In the genomic region with DNA sequence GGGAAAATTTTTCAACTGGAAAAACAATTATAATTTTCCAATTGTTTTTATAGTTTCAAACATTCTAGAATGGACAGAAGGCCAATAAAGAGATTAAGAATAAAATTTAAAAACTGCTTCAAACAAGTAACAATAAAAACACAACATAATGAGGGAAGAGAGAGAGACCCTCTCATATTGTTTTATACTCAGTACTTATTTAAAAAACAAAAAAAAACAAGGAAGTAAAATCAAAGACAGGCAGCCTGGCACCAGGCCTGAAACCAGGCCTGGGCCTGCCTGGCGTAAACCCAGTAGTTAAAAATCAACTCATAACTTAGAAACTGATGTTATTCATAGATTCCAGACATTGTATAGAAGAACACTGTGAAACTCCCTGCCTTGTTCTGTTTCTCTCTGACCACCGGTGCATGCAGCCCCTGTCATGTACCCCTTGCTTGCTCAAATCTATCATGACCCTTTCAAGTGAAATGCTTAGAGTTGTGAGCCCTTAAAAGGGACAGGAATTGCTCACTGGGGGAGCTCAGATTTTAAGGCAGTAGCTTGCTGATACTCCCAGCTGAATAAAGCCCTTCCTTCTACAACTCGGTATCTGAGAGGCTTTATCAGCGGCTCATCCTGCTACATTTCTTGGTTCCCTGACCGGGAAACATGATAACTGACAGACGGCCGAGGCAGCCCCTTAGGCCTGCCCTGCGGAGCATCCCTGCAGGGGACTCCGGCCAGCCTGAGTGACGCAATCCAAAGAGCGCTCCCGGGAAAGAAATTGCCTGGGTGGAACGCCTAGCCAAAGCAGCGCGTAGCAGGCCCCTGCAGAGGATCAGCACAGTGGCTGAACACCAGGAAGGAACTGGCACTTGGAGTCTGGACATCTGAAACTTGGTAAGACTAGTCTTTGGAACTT, we compare ENCODE assay signal across 7 cellular contexts.
DNase-seq lines count a peak whose midpoint lies in the region; FAIRE-seq and TF ChIP-seq lines count a peak whose summit lies in the region.
"Not testable (repeated sequence)": the region's sequence is repeated elsewhere in the genome, so short reads cannot be mapped to it uniquely, and the experiment has no call there.

No MANE protein-coding gene starts in this region.

- TF ChIP-seq POLR2A in endothelial cell of umbilical vein (IDR thresholded peaks at IDR 0.05; ENCODE audit: low read depth, low read length): not testable (repeated sequence)

- not testable (repeated sequence) for H3K4me3 Mint-ChIP-seq in Calu3 (ENCODE audit: low read depth, unreplicated experiment); astrocyte (ENCODE audit: unreplicated experiment); glutamatergic neuron (ENCODE audit: unreplicated experiment)

- H3K36me3 ChIP-seq in MG63; astrocyte (ENCODE audit: insufficient read depth, low read length); endothelial cell of umbilical vein (ENCODE audit: control insufficient read depth in 2 of 2, extremely low read depth in 1 of 2, insufficient read depth in 2 of 2, low read length in 2 of 2): not testable (repeated sequence)

- H3K27me3 Mint-ChIP-seq in Calu3 (ENCODE audit: unreplicated experiment); astrocyte (ENCODE audit: low read depth, unreplicated experiment); glutamatergic neuron (ENCODE audit: unreplicated experiment): not testable (repeated sequence)

- DNase-seq in Calu3 (peak; percentile 0), MG63 (peak; percentile 27), endothelial cell of umbilical vein (ENCODE audit: low read depth, low spot score) (peak; percentile 5), glutamatergic neuron (peak; percentile 24), kidney glomerular epithelial cell (lab: John Stamatoyannopoulos, UW) (peak; percentile 51), occipital lobe (lab: John Stamatoyannopoulos, UW) (peak; percentile 0)
- not testable (repeated sequence) for DNase-seq in astrocyte (ENCODE audit: low read depth)

- dilution Hi-C loops in endothelial cell of umbilical vein (cut with MboI; ENCODE audit: extremely low pct_ligation_motif_present, low sequenced_read_pairs): not testable (repeated sequence)

- not testable (repeated sequence) for H3K9me3 ChIP-seq in MG63; astrocyte (ENCODE audit: insufficient read depth, low read depth, low read length); endothelial cell of umbilical vein (replicated peaks; ENCODE audit: control insufficient read depth, insufficient read depth, low read length)

- not testable (repeated sequence) for H3K27me3 ChIP-seq in MG63; astrocyte (ENCODE audit: insufficient read depth, low read length); endothelial cell of umbilical vein (ENCODE audit: control insufficient read depth in 2 of 2, insufficient read depth in 2 of 2, low read length in 2 of 2)

- not testable (repeated sequence) for H3K9ac ChIP-seq in astrocyte (ENCODE audit: low read length); endothelial cell of umbilical vein (replicated peaks; ENCODE audit: extremely low read depth, insufficient read depth, low read length)

- H3K9me1 ChIP-seq in endothelial cell of umbilical vein (replicated peaks; ENCODE audit: control insufficient read depth, extremely low read depth, insufficient read depth, low read length): not testable (repeated sequence)

- intact Hi-C loops in Calu3 (cut with micrococcal nuclease; ENCODE audit: unreplicated experiment); endothelial cell of umbilical vein (cut with micrococcal nuclease): not testable (repeated sequence)

- H3K9me3 Mint-ChIP-seq in Calu3 (ENCODE audit: low read depth, unreplicated experiment); astrocyte (ENCODE audit: unreplicated experiment); glutamatergic neuron (ENCODE audit: unreplicated experiment): not testable (repeated sequence)

- H3K4me1 Mint-ChIP-seq in Calu3 (ENCODE audit: low read depth, unreplicated experiment); glutamatergic neuron (ENCODE audit: low read depth, unreplicated experiment): not testable (repeated sequence)
- H3K4me1 Mint-ChIP-seq in astrocyte (ENCODE audit: low read depth, unreplicated experiment): peaks cover 12% of the 10 kb centered on the region

- CTCF ChIA-PET in Calu3 (lab: Charles Lee); endothelial cell of umbilical vein (lab: Charles Lee): not testable (repeated sequence)

- not testable (repeated sequence) for H3K36me3 Mint-ChIP-seq in Calu3 (ENCODE audit: insufficient read depth, unreplicated experiment); astrocyte (ENCODE audit: low read depth, unreplicated experiment); glutamatergic neuron (ENCODE audit: unreplicated experiment)

- not testable (repeated sequence) for H3K27ac Mint-ChIP-seq in Calu3 (ENCODE audit: unreplicated experiment); glutamatergic neuron (ENCODE audit: unreplicated experiment)
- H3K27ac Mint-ChIP-seq in astrocyte (ENCODE audit: unreplicated experiment): peak overlapping the region; percentile 47

- not testable (repeated sequence) for H2AFZ ChIP-seq in astrocyte (ENCODE audit: low read depth, low read length); endothelial cell of umbilical vein (ENCODE audit: low read depth, low read length)

- FAIRE-seq in astrocyte (lab: Jason Lieb, UNC); endothelial cell of umbilical vein (lab: Jason Lieb, UNC): not testable (repeated sequence)

- not testable (repeated sequence) for H3K27ac ChIP-seq in astrocyte (ENCODE audit: low read depth, low read length); endothelial cell of umbilical vein (ENCODE audit: insufficient read depth, low read depth, low read length)

- not testable (repeated sequence) for TF ChIP-seq CTCF in Calu3 (IDR thresholded peaks at IDR 0.05; ENCODE audit: unreplicated experiment); astrocyte (IDR thresholded peaks at IDR 0.05; ENCODE audit: insufficient read depth, low read depth, low read length); endothelial cell of umbilical vein (IDR thresholded peaks at IDR 0.05; ENCODE audit: extremely low read depth in 1 of 2, insufficient read depth in 1 of 2, low read depth in 1 of 2, low read length in 2 of 2); glutamatergic neuron (IDR thresholded peaks at IDR 0.05; ENCODE audit: partially characterized antibody, unreplicated experiment)

- not testable (repeated sequence) for H3K4me1 ChIP-seq in astrocyte (ENCODE audit: insufficient read depth, low read length); endothelial cell of umbilical vein (ENCODE audit: control insufficient read depth, extremely low read depth, insufficient read depth, low read length)

- not testable (repeated sequence) for H3K4me2 ChIP-seq in astrocyte (ENCODE audit: low read length); endothelial cell of umbilical vein (ENCODE audit: insufficient read depth, low read length)

- POLR2A ChIA-PET in endothelial cell of umbilical vein (lab: Charles Lee): not testable (repeated sequence)

- H3K4me3 ChIP-seq in MG63; astrocyte (ENCODE audit: insufficient read depth, low read depth, low read length); endothelial cell of umbilical vein (replicated peaks in 1 of 3; ENCODE audit: insufficient read depth in 1 of 3, low read depth in 1 of 3, low read length in 3 of 3): not testable (repeated sequence)

- not testable (repeated sequence) for H4K20me1 ChIP-seq in astrocyte (ENCODE audit: insufficient read depth, low read length); endothelial cell of umbilical vein (replicated peaks; ENCODE audit: control insufficient read depth, extremely low read depth, insufficient read depth, low read length)

- BruUV-seq in Calu3 (replicated peaks; lab: Mats Ljungman, UMichigan); endothelial cell of umbilical vein (replicated peaks; lab: Mats Ljungman, UMichigan): not testable (repeated sequence)

- not testable (repeated sequence) for H3K79me2 ChIP-seq in astrocyte (ENCODE audit: insufficient read depth, low read length); endothelial cell of umbilical vein (ENCODE audit: control insufficient read depth, insufficient read depth, low read length)
